36 cellular contexts compared by ENCODE assay signal in the genomic region with DNA sequence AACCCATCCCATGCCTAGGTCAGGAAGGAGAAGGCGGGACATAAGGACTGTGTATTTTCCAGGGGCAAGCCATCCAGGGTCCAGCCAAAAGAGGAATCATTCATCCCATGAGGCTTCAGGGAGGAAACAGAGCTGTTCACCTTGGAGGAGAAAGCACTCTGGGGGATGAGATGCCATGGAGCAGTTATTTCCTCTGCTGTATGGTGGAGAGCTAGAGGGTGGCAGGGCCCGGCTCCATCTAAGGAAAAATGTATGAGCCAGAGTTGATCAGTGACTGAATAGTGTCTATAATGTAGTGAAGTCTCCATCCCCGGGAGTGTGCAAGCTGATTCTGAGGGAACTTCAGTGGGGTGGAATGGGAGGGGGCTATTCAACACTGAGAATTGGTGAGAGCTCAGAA. TPM values are rescaled to one million over a fixed set of nuclear protein-coding genes. Genes with fewer than 3 reads are reported as not detected.
"Had no signal": no experiment of that assay in that cellular context is flagged by ENCODE, and none has a peak within 500 bp of the region (broad histone marks: within the 10 kb centered on the region; RNA-seq: fewer than 3 reads in every experiment).

No MANE protein-coding gene starts in this region.

- ATAC-seq: activated CD8-positive, alpha-beta T cell treated with anti-CD3 and anti-CD28 coated beads for 36 hours; activated naive CD4-positive, alpha-beta T cell treated with anti-CD3 and anti-CD28 coated beads, Interleukin-2, amount 50 U/mL, for 72 hours; activated T-cell treated with anti-CD3 and anti-CD28 coated beads, Interleukin-2, amount 50 U/mL, for 72 hours; activated T-helper 17 cell treated with anti-CD3 and anti-CD28 coated beads, Interleukin-2, amount 50 U/mL, for 72 hours; body of pancreas; PC-3 had no signal

- H3K4me3 ChIP-seq: adrenal gland, body of pancreas, breast epithelium, MG63, Peyer's patch had no signal

- H3K27ac ChIP-seq: adrenal gland, body of pancreas, breast epithelium, Peyer's patch had no signal

- H3K27me3 ChIP-seq: adrenal gland, body of pancreas, breast epithelium, MG63, Peyer's patch had no signal

- H3K4me1 ChIP-seq: adrenal gland, body of pancreas, breast epithelium had no signal

- H3K36me3 ChIP-seq: adrenal gland, breast epithelium, MG63, Peyer's patch had no signal

- H3K9me3 ChIP-seq: adrenal gland, body of pancreas, breast epithelium, MG63, Peyer's patch had no signal

- DNase-seq: activated CD4-positive, alpha-beta T cell treated with anti-CD3 and anti-CD28 coated beads, Interleukin-2, amount 10 ng/mL, durations not matched to agents 24 days and 14 days; activated CD4-positive, alpha-beta T cell treated with anti-CD3 and anti-CD28 coated beads, Interleukin-2, amount 50 U/mL, for 4 hours; activated CD8-positive, alpha-beta T cell treated with anti-CD3 and anti-CD28 coated beads for 36 hours; activated gamma-delta T cell treated with Interleukin-2 at 50 U/mL for 16 hours; activated naive CD4-positive, alpha-beta T cell treated with anti-CD3 and anti-CD28 coated beads for 36 hours; activated T-cell treated with anti-CD3 and anti-CD28 coated beads, Interleukin-2, amount 50 U/mL, for 1 hour; activated T-cell treated with anti-CD3 and anti-CD28 coated beads, Interleukin-2, amount 50 U/mL, for 72 hours; adrenal gland; body of pancreas; central memory CD4-positive, alpha-beta T cell; Kasumi-1; KBM-7; MG63; NCI-H1048; NCI-H1105 treated with DMSO at 0.1 percent for 48 hours; NCI-H1436; NCI-H1694; NCI-H2029; NCI-H2107; NCI-H2171; NCI-H510A; NCI-H526; NCI-H748 treated with DMSO at 0.1 percent for 48 hours; NK-92 treated with Interleukin-12 subunit alpha and Interleukin-12 subunit beta, amount 100 ng/mL, for 24 hours; PC-3; Peyer's patch; Right ventricle myocardium superior; RPMI8226; SW 1271; T-helper 1 cell; T-helper 2 cell; T-helper 9 cell had no signal

RNA-seq across cellular contexts. Expression of a gene that starts 8.0 kb away (rescaled TPM):
- total RNA-seq: activated CD4-positive, alpha-beta T cell treated with anti-CD3 and anti-CD28 coated beads, Interleukin-2, amount 10 ng/mL, durations not matched to agents 24 days and 14 days; activated CD8-positive, alpha-beta T cell treated with anti-CD3 and anti-CD28 coated beads for 36 hours; activated T-helper 17 cell treated with anti-CD3 and anti-CD28 coated beads, Interleukin-2, amount 50 U/mL, for 72 hours had no signal

RNA-seq across cellular contexts. Expression of a gene that starts 56.2 kb away (rescaled TPM):
- total RNA-seq: activated CD4-positive, alpha-beta T cell treated with anti-CD3 and anti-CD28 coated beads, Interleukin-2, amount 10 ng/mL, durations not matched to agents 24 days and 14 days; activated CD8-positive, alpha-beta memory T cell treated with anti-CD3 and anti-CD28 coated beads for 36 hours; activated T-helper 17 cell treated with anti-CD3 and anti-CD28 coated beads, Interleukin-2, amount 50 U/mL, for 72 hours; PC-3; Peyer's patch; Right ventricle myocardium superior had no signal
